9 cellular contexts compared by ENCODE assay signal in genomic region chr19:44512326-44513298, GRCh38. TPM values are rescaled to one million over a fixed set of nuclear protein-coding genes. Genes with fewer than 3 reads are reported as not detected.
A peak's percentile ranks its signal among the peaks of the same experiment; 100 is the strongest.
DNase-seq lines count a peak whose midpoint lies in the region; ATAC-seq and TF ChIP-seq lines count a peak whose summit lies in the region.
"Had no signal": no experiment of that assay in that cellular context is flagged by ENCODE, and none has a peak within 500 bp of the region (broad histone marks: within the 10 kb centered on the region; RNA-seq: fewer than 3 reads in every experiment).

No MANE protein-coding gene starts in this region.

- H3K27ac ChIP-seq in H9 (ENCODE audit: insufficient read length, low read depth, low read length) (no peak overlapping the region), Panc1 (ENCODE audit: low read length) (no peak overlapping the region)

- DNase-seq in Caki2 (ENCODE audit: low read depth) = peak; percentile 54
- peak; percentile 80 for DNase-seq in H9
- DNase-seq in Panc1 (ENCODE audit: low read depth, low spot score) = no peak
- peak; percentile 53 to 70 for DNase-seq in erythroblast (lab: John Stamatoyannopoulos, UW)
- peak; percentile 14 for DNase-seq in stimulated activated CD4-positive, alpha-beta T cell treated with anti-CD3 and anti-CD28 coated beads, Interleukin-4, amount 100 ng/mL, for 24 hours
- DNase-seq in mesenteric fat pad (ENCODE audit: low spot score) = no peak
- no peak for DNase-seq in DMS153 treated with DMSO at 0.1 percent for 48 hours (lab: John Stamatoyannopoulos, UW; ENCODE audit: unreplicated experiment)
- no peak for DNase-seq in mucosa of gallbladder (ENCODE audit: low spot score)

- no peak overlapping the region for H3K18ac ChIP-seq in H9 (ENCODE audit: insufficient read length, low read depth, low read length)

- no peak overlapping the region for H3K4me3 Mint-ChIP-seq in H9
- H3K4me3 Mint-ChIP-seq: T-helper 1 cell treated with Interleukin-12 subunit alpha and Interleukin-12 subunit beta and Interleukin-4 antibody, amounts not matched to agents 30 μg/mL and 1 μg/mL, for 36 hours had no signal

- CTCF ChIA-PET in Panc1 (lab: Charles Lee) = interaction anchor here (0.6 kb wide), 1 partner anchor 300 kb away, joined by 5 read pairs; the partner anchor contains the start of gene ZNF227

- H3K9me3 ChIP-seq in H9 (ENCODE audit: control insufficient read depth, low read depth, low read length) (no peaks in the 10 kb centered on the region), Panc1 (ENCODE audit: control insufficient read depth, insufficient read depth, low read depth, low read length) (no peaks in the 10 kb centered on the region)

- no peaks in the 10 kb centered on the region for H4K20me1 ChIP-seq in H9 (ENCODE audit: control insufficient read depth, insufficient read depth, insufficient read length)

- H3K79me2 ChIP-seq in H9 (ENCODE audit: insufficient read depth, low read length) = no peaks in the 10 kb centered on the region

- H4K91ac ChIP-seq in H9 (ENCODE audit: insufficient read length, low read depth, low read length) = no peak overlapping the region

- no peak overlapping the region for H3K14ac ChIP-seq in H9 (ENCODE audit: insufficient read depth, low read length)

- H3T11ph ChIP-seq in H9 (ENCODE audit: low read length) = no peak overlapping the region

- TF ChIP-seq CTCF in H9 (conservative IDR thresholded peaks at IDR 0.05) (peak; percentile 84), Panc1 (IDR thresholded peaks at IDR 0.05) (peak; percentile 69)

- BruUV-seq in Panc1 (replicated peaks; lab: Mats Ljungman, UMichigan) = no TSS peak

- H4K8ac ChIP-seq in H9 (replicated peaks; ENCODE audit: insufficient read length, low read depth, low read length) = no peak overlapping the region

- POLR2A ChIA-PET in Panc1 (lab: Charles Lee) = interaction anchor here (0.6 kb wide), 2 partner anchors 117 to 177 kb away, joined by 3 read pairs; no protein-coding TSS in a partner anchor

- H2AK5ac ChIP-seq in H9 (ENCODE audit: insufficient read length, low read length) = no peak overlapping the region

- H3K9ac ChIP-seq in H9 (ENCODE audit: extremely low read depth, insufficient read length, low read length) = no peak overlapping the region

- intact Hi-C loops in Panc1 (cut with micrococcal nuclease; ENCODE audit: unreplicated experiment) = no loop called here

- no CpG with 5 or more reads among the region's 12 CpGs for WGBS in H9 (ENCODE audit: extremely low coverage, insufficient read length, low lambda C conversion rate)

- peaks cover 49% of the 10 kb centered on the region for H3K27me3 Mint-ChIP-seq in H9 (ENCODE audit: low read depth)

- no peaks in the 10 kb centered on the region for H3K36me3 ChIP-seq in Panc1 (ENCODE audit: control insufficient read depth, insufficient read depth, low read length)

- peak; percentile 80 for ATAC-seq in Panc1

- H3K4ac ChIP-seq in H9 (ENCODE audit: low read depth, low read length) = no peak overlapping the region

- no peak overlapping the region for H2BK20ac ChIP-seq in H9 (ENCODE audit: low read depth, low read length, poor library complexity, severe bottlenecking)

- H3K36me3 Mint-ChIP-seq in H9 (ENCODE audit: insufficient read depth in 1 of 3, low read depth in 3 of 3) = no peaks in the 10 kb centered on the region; a peak in 2 of 7 replicates

- H3K4me1 ChIP-seq in H9 (ENCODE audit: insufficient read depth, low read length) (no peaks in the 10 kb centered on the region), Panc1 (ENCODE audit: control insufficient read depth, insufficient read depth, low read length) (no peaks in the 10 kb centered on the region)

- no peaks in the 10 kb centered on the region for H3K4me1 Mint-ChIP-seq in H9

- H3K56ac ChIP-seq in H9 (ENCODE audit: insufficient read length, low read depth, low read length) = no peak overlapping the region

- H2BK5ac ChIP-seq in H9 (ENCODE audit: insufficient read length, low read length) = no peak overlapping the region

- H2BK12ac ChIP-seq in H9 (ENCODE audit: insufficient read length, low read depth, low read length) = no peak overlapping the region

- no peak overlapping the region for H2AFZ ChIP-seq in H9 (ENCODE audit: low read length)

- no peak overlapping the region for H2BK15ac ChIP-seq in H9 (ENCODE audit: low read depth, low read length)

- H3K4me3 ChIP-seq in Panc1 (ENCODE audit: low read depth in 2 of 2, low read length in 2 of 2) = no peak overlapping the region

- peaks cover 70 to 77% of the 10 kb centered on the region in 2 experiments for H3K9me3 Mint-ChIP-seq in H9

- no peak for TF ChIP-seq POLR2A in erythroblast (IDR thresholded peaks at IDR 0.05; ENCODE audit: low read length)

- no peak overlapping the region for H4K5ac ChIP-seq in H9 (ENCODE audit: insufficient read length, low read depth, low read length)

- no peak overlapping the region for H3K23ac ChIP-seq in H9 (ENCODE audit: insufficient read length, low read depth, low read length)

- H3K23me2 ChIP-seq in H9 (ENCODE audit: insufficient read length, low read depth, low read length, poor library complexity, severe bottlenecking) = no peaks in the 10 kb centered on the region

- in situ Hi-C loops in Caki2 (cut with HindIII; ENCODE audit: low pct_unique_long_range_greater_than_20kb, low sequenced_read_pairs) = no loop called here
- in situ Hi-C loops in Panc1 (cut with HindIII; ENCODE audit: low pct_unique_long_range_greater_than_20kb, low sequenced_read_pairs) = no loop called here

- H3K4me2 ChIP-seq in H9 (ENCODE audit: insufficient read depth, insufficient read length, low read length) = no peak overlapping the region

- H2BK120ac ChIP-seq in H9 (ENCODE audit: low read depth, low read length, poor library complexity, severe bottlenecking) = no peak overlapping the region

- no peaks in the 10 kb centered on the region for H3K79me1 ChIP-seq in H9 (ENCODE audit: insufficient read depth, low read depth, low read length, poor library complexity, severe bottlenecking)

- H3K27me3 ChIP-seq in H9 (ENCODE audit: insufficient read depth, low read length) = no peaks in the 10 kb centered on the region
- H3K27me3 ChIP-seq in Panc1 (ENCODE audit: control insufficient read depth, insufficient read depth, low read length) = no peaks in the 10 kb centered on the region; the same call in 1 of the 2 replicates

- H3K27ac Mint-ChIP-seq in H9 = no peak overlapping the region
- H3K27ac Mint-ChIP-seq: T-helper 1 cell treated with Interleukin-12 subunit alpha and Interleukin-12 subunit beta and Interleukin-4 antibody, amounts not matched to agents 30 μg/mL and 1 μg/mL, for 36 hours had no signal

RNA-seq across cellular contexts. Expression of gene ZNF180, which starts 12.3 kb away (rescaled TPM):
- 3.4 and 9.6 TPM in 2 replicates for total RNA-seq in Caki2 (2014; rRNA removed; shearing (Covaris generic); ENCODE audit: low replicate concordance)
- total RNA-seq in H9 (2021) (13.2 and 13.6 TPM in 2 replicates), Panc1 (2021; ENCODE audit: unreplicated experiment) (6.7 TPM), mesenteric fat pad (3.9 TPM), mucosa of gallbladder (8.2 TPM)
- polyA plus RNA-seq in Panc1 (2012; ENCODE audit: insufficient read length) = 6.3 TPM

RNA-seq across cellular contexts. Expression of gene CEACAM20, which starts 16.9 kb away (rescaled TPM):
- not detected in 2 replicates for total RNA-seq in Caki2 (2014; rRNA removed; shearing (Covaris generic); ENCODE audit: low replicate concordance)
- total RNA-seq in H9 (2021) (not detected in 2 replicates), Panc1 (2021; ENCODE audit: unreplicated experiment) (not detected), mesenteric fat pad (not detected), mucosa of gallbladder (0.12 TPM)
- polyA plus RNA-seq in Panc1 (2012; ENCODE audit: insufficient read length) = not detected

Comparison
In these comparisons a context has a peak if more than half of its experiments do, and no peak if none do; other contexts are left out.
1. DNase-seq: peak in Caki2 (single experiment), H9 (single experiment), erythroblast (2 of 2) and stimulated activated CD4-positive, alpha-beta T cell treated with anti-CD3 and anti-CD28 coated beads, Interleukin-4, amount 100 ng/mL, for 24 hours (single experiment); none in Panc1 (single experiment), mesenteric fat pad (single experiment), DMS153 treated with DMSO at 0.1 percent for 48 hours (single experiment) and mucosa of gallbladder (single experiment).